ENCODE assay signal across 19 cellular contexts in genomic region chr2:149064365-149064841, GRCh38. TPM values are rescaled to one million over a fixed set of nuclear protein-coding genes. Genes with fewer than 3 reads are reported as not detected.
A peak's percentile ranks its signal among the peaks of the same experiment; 100 is the strongest.
DNase-seq lines count a peak whose midpoint lies in the region; ATAC-seq, FAIRE-seq and TF ChIP-seq lines count a peak whose summit lies in the region.
"Had no signal": no experiment of that assay in that cellular context is flagged by ENCODE, and none has a peak within 500 bp of the region (broad histone marks: within the 10 kb centered on the region; RNA-seq: fewer than 3 reads in every experiment).

No MANE protein-coding gene starts in this region.

- TF ChIP-seq POLR2A in esophagus muscularis mucosa (IDR thresholded peaks at IDR 0.05; ENCODE audit: low read depth) = no peak

- ATAC-seq in pancreas (peak; percentile 76 to 88 (median 78)), HG02884 (IDR thresholded peaks at IDR 0.05; ENCODE audit: unreplicated experiment) (no peak)
- ATAC-seq: T-cell had no signal

- peak; percentile 61 for DNase-seq in EL
- peak; percentile 17 for DNase-seq in NCI-H748 treated with DMSO at 0.1 percent for 48 hours (lab: John Stamatoyannopoulos, UW)
- peak; percentile 77 for DNase-seq in esophagus muscularis mucosa (ENCODE audit: extremely low spot score)
- peak in 2 of 6 donors; percentile 16 to 24 for DNase-seq in pancreas
- no peak for DNase-seq in LoVo (ENCODE audit: low spot score)
- DNase-seq in activated CD8-positive, alpha-beta memory T cell treated with anti-CD3 and anti-CD28 coated beads for 24 hours = no peak
- DNase-seq in activated naive CD4-positive, alpha-beta T cell treated with anti-CD3 and anti-CD28 coated beads for 36 hours = no peak
- DNase-seq: activated CD4-positive, alpha-beta memory T cell treated with anti-CD3 and anti-CD28 coated beads for 36 hours; activated naive CD4-positive, alpha-beta T cell treated with anti-CD3 and anti-CD28 coated beads, Interleukin-2, amount 50 U/mL, for 16 hours; activated T-cell treated with anti-CD3 and anti-CD28 coated beads, Interleukin-2, amount 50 U/mL, for 24 hours; foreskin keratinocyte; NCI-H1436; NCI-H2227 treated with DMSO at 0.1 percent for 48 hours; occipital lobe; T-cell; uterus; WERI-Rb-1 had no signal

- no peak for TF ChIP-seq EP300 in esophagus muscularis mucosa (IDR thresholded peaks at IDR 0.05)

- no peaks in the 10 kb centered on the region for H3K27me3 ChIP-seq in esophagus muscularis mucosa
- H3K27me3 ChIP-seq in pancreas = no peaks in the 10 kb centered on the region
- H3K27me3 ChIP-seq: foreskin keratinocyte, uterus had no signal

- H3K9me3 Mint-ChIP-seq in activated naive CD4-positive, alpha-beta T cell treated with anti-CD3 and anti-CD28 coated beads for 36 hours = no peaks in the 10 kb centered on the region
- H3K9me3 Mint-ChIP-seq: activated CD4-positive, alpha-beta memory T cell treated with anti-CD3 and anti-CD28 coated beads for 36 hours; activated T-cell treated with anti-CD3 and anti-CD28 coated beads, Interleukin-2, amount 50 U/mL, for 24 hours had no signal

- no peaks in the 10 kb centered on the region for H3K36me3 Mint-ChIP-seq in activated naive CD4-positive, alpha-beta T cell treated with anti-CD3 and anti-CD28 coated beads for 36 hours (ENCODE audit: low read depth)
- H3K36me3 Mint-ChIP-seq: activated CD4-positive, alpha-beta memory T cell treated with anti-CD3 and anti-CD28 coated beads for 36 hours; T-cell had no signal

- peaks cover 2% of the 10 kb centered on the region for H3K4me1 Mint-ChIP-seq in activated naive CD4-positive, alpha-beta T cell treated with anti-CD3 and anti-CD28 coated beads for 36 hours (ENCODE audit: low read depth)

- no peak overlapping the region for H3K4me3 ChIP-seq in esophagus muscularis mucosa
- no peak overlapping the region for H3K4me3 ChIP-seq in pancreas
- H3K4me3 ChIP-seq: uterus had no signal

- no peak overlapping the region for H3K27ac Mint-ChIP-seq in activated naive CD4-positive, alpha-beta T cell treated with anti-CD3 and anti-CD28 coated beads for 36 hours
- H3K27ac Mint-ChIP-seq: activated CD4-positive, alpha-beta memory T cell treated with anti-CD3 and anti-CD28 coated beads for 36 hours; activated T-cell treated with anti-CD3 and anti-CD28 coated beads, Interleukin-2, amount 50 U/mL, for 24 hours; T-cell had no signal

- no peak for TF ChIP-seq CTCF in esophagus muscularis mucosa (IDR thresholded peaks at IDR 0.05)
- no peak for TF ChIP-seq CTCF in pancreas (IDR thresholded peaks at IDR 0.05)

- 25% methylated on average over 3 of the region's 3 CpGs for WGBS in esophagus muscularis mucosa
- 10 to 11% methylated on average over 3 of the region's 3 CpGs for WGBS in pancreas, 2 donors

- H3K9me3 ChIP-seq in esophagus muscularis mucosa (no peaks in the 10 kb centered on the region), pancreas (no peaks in the 10 kb centered on the region)
- H3K9me3 ChIP-seq: uterus had no signal

- H3K27ac ChIP-seq in esophagus muscularis mucosa (replicated peaks in 1 of 4) = no peak overlapping the region
- peak overlapping the region in 1 of 4 donors; percentile 42 for H3K27ac ChIP-seq in pancreas
- H3K27ac ChIP-seq: foreskin keratinocyte, uterus, WERI-Rb-1 had no signal

- intact Hi-C loops in esophagus muscularis mucosa (cut with DNase I) = no loop called here
- intact Hi-C loops in pancreas (cut with DNase I) = no loop called here
- intact Hi-C loops in activated naive CD4-positive, alpha-beta T cell treated with anti-CD3 and anti-CD28 coated beads for 36 hours (cut with micrococcal nuclease) = no loop called here

- H3K4me3 Mint-ChIP-seq in activated naive CD4-positive, alpha-beta T cell treated with anti-CD3 and anti-CD28 coated beads for 36 hours = no peak overlapping the region
- H3K4me3 Mint-ChIP-seq: activated CD4-positive, alpha-beta memory T cell treated with anti-CD3 and anti-CD28 coated beads for 36 hours; activated T-cell treated with anti-CD3 and anti-CD28 coated beads, Interleukin-2, amount 50 U/mL, for 24 hours; T-cell had no signal

- H3K36me3 ChIP-seq in esophagus muscularis mucosa (no peaks in the 10 kb centered on the region), pancreas (no peaks in the 10 kb centered on the region)
- H3K36me3 ChIP-seq: uterus, WERI-Rb-1 had no signal

- peaks cover 3% of the 10 kb centered on the region for H3K27me3 Mint-ChIP-seq in activated naive CD4-positive, alpha-beta T cell treated with anti-CD3 and anti-CD28 coated beads for 36 hours (ENCODE audit: low read depth)
- H3K27me3 Mint-ChIP-seq: activated CD4-positive, alpha-beta memory T cell treated with anti-CD3 and anti-CD28 coated beads for 36 hours; activated T-cell treated with anti-CD3 and anti-CD28 coated beads, Interleukin-2, amount 50 U/mL, for 24 hours had no signal

- no peak for FAIRE-seq in pancreas (lab: Jason Lieb, UNC)
- FAIRE-seq: astrocyte had no signal

- CTCF ChIA-PET in activated naive CD4-positive, alpha-beta T cell treated with anti-CD3 and anti-CD28 coated beads for 36 hours (lab: Charles Lee) = interaction anchor here (0.7 kb wide), 1 partner anchor 45 kb away, joined by 3 read pairs; no protein-coding TSS in a partner anchor

- H3K4me1 ChIP-seq in esophagus muscularis mucosa = peaks cover under 1 to 19% (median 15%) of the 10 kb centered on the region in 4 donors
- no peaks in the 10 kb centered on the region for H3K4me1 ChIP-seq in pancreas
- H3K4me1 ChIP-seq: uterus had no signal

RNA-seq across cellular contexts. Expression of gene LYPD6B, which starts 25.9 kb away (rescaled TPM):
- not detected for total RNA-seq in esophagus muscularis mucosa
- total RNA-seq in pancreas = 1 to 10 TPM; 3.0 to 5.6 (median 3.5) TPM
- polyA plus RNA-seq in pancreas = 1 to 10 TPM; 6.7 to 8.1 TPM
- not detected for total RNA-seq in activated naive CD4-positive, alpha-beta T cell treated with anti-CD3 and anti-CD28 coated beads for 36 hours
- total RNA-seq: activated CD4-positive, alpha-beta memory T cell treated with anti-CD3 and anti-CD28 coated beads for 36 hours; T-cell had no signal

Comparison
In these comparisons a context has a peak if more than half of its experiments do, and no peak if none do; other contexts are left out.
1. DNase-seq: peak in EL (single experiment), NCI-H748 treated with DMSO at 0.1 percent for 48 hours (single experiment) and esophagus muscularis mucosa (single experiment); none in LoVo (single experiment), activated CD8-positive, alpha-beta memory T cell treated with anti-CD3 and anti-CD28 coated beads for 24 hours (single experiment) and activated naive CD4-positive, alpha-beta T cell treated with anti-CD3 and anti-CD28 coated beads for 36 hours (single experiment).